ENCODE assay signal across 13 cellular contexts in genomic region chr6:39496951-39497350, GRCh38.
DNase-seq lines count a peak whose midpoint lies in the region; ATAC-seq and TF ChIP-seq lines count a peak whose summit lies in the region.
"Had no signal": no experiment of that assay in that cellular context is flagged by ENCODE, and none has a peak within 500 bp of the region (broad histone marks: within the 10 kb centered on the region; RNA-seq: fewer than 3 reads in every experiment).

No MANE protein-coding gene starts in this region.

- H3K14ac ChIP-seq in H9 (ENCODE audit: insufficient read depth, low read length), result no peak overlapping the region

- ATAC-seq in left lung (peak; percentile 71), PC-3 (no peak), HG02571 (IDR thresholded peaks at IDR 0.05; ENCODE audit: unreplicated experiment) (no peak)

- peaks cover 19 to 22% of the 10 kb centered on the region in 2 experiments for H3K4me1 Mint-ChIP-seq in H9
- no peaks in the 10 kb centered on the region for H3K4me1 Mint-ChIP-seq in activated CD4-positive, alpha-beta memory T cell treated with anti-CD3 and anti-CD28 coated beads for 36 hours (ENCODE audit: low read depth)
- H3K4me1 Mint-ChIP-seq in CD8-positive, alpha-beta memory T cell, result no peaks in the 10 kb centered on the region

- H3K27me3 ChIP-seq in H9 (ENCODE audit: insufficient read depth, low read length), result no peaks in the 10 kb centered on the region
- no peaks in the 10 kb centered on the region for H3K27me3 ChIP-seq in esophagus muscularis mucosa
- H3K27me3 ChIP-seq in left lung, result no peaks in the 10 kb centered on the region
- H3K27me3 ChIP-seq in CD8-positive, alpha-beta memory T cell (ENCODE audit: insufficient read depth, low read length, poor library complexity, severe bottlenecking), result no peaks in the 10 kb centered on the region
- peaks cover 19% of the 10 kb centered on the region for H3K27me3 ChIP-seq in PC-3 (ENCODE audit: low read length)

- intact Hi-C loops in esophagus muscularis mucosa (cut with DNase I) (loop anchor here (10.0 kb wide), 2 partner anchors 108 to 298 kb away; partner anchors contain the start of gene DAAM2), left lung (cut with DNase I) (no loop called here), PC-3 (cut with micrococcal nuclease) (no loop called here)
- intact Hi-C loops in activated CD4-positive, alpha-beta memory T cell treated with anti-CD3 and anti-CD28 coated beads for 36 hours (cut with micrococcal nuclease), result no loop called here

- H3K9me2 ChIP-seq in PC-3 (replicated peaks; ENCODE audit: low read length), result no peaks in the 10 kb centered on the region

- no peak overlapping the region for H4K5ac ChIP-seq in H9 (ENCODE audit: insufficient read length, low read depth, low read length)

- H3K4me1 ChIP-seq in H9 (ENCODE audit: insufficient read depth, low read length) (peaks cover 9% of the 10 kb centered on the region; the same call in 1 of the 2 replicates), esophagus muscularis mucosa (peaks cover 14 to 65% (median 58%) of the 10 kb centered on the region in 4 donors), left lung (peaks cover 0 to 4% of the 10 kb centered on the region in 2 donors), PC-3 (ENCODE audit: insufficient read depth, low read length) (no peaks in the 10 kb centered on the region)
- no peaks in the 10 kb centered on the region for H3K4me1 ChIP-seq in CD8-positive, alpha-beta memory T cell (ENCODE audit: insufficient read depth, low read length)

- no peak overlapping the region for H3K18ac ChIP-seq in H9 (ENCODE audit: insufficient read length, low read depth, low read length)

- no peak overlapping the region for H2BK120ac ChIP-seq in H9 (ENCODE audit: low read depth, low read length, poor library complexity, severe bottlenecking)

- H2AK5ac ChIP-seq in H9 (ENCODE audit: insufficient read length, low read length), result no peak overlapping the region

- TF ChIP-seq CTCF in H9 (conservative IDR thresholded peaks at IDR 0.05) (no peak), esophagus muscularis mucosa (IDR thresholded peaks at IDR 0.05) (peak; percentile 12 to 38 (median 16)), left lung (IDR thresholded peaks at IDR 0.05) (no peak), PC-3 (conservative IDR thresholded peaks at IDR 0.05; ENCODE audit: low read depth, low read length) (no peak)

- H3K79me2 ChIP-seq in H9 (ENCODE audit: insufficient read depth, low read length) (no peaks in the 10 kb centered on the region), PC-3 (ENCODE audit: low read length) (no peaks in the 10 kb centered on the region)

- H3K27ac ChIP-seq in H9 (ENCODE audit: insufficient read length, low read depth, low read length) (no peak overlapping the region), esophagus muscularis mucosa (replicated peaks in 1 of 4) (peak overlapping the region; percentile 51 to 62 (median 55)), left lung (no peak overlapping the region), PC-3 (ENCODE audit: low read length) (no peak overlapping the region)
- H3K27ac ChIP-seq in CD8-positive, alpha-beta memory T cell (ENCODE audit: low read depth, low read length), result no peak overlapping the region
- H3K27ac ChIP-seq: C4-2B had no signal

- no peak overlapping the region for H2BK15ac ChIP-seq in H9 (ENCODE audit: low read depth, low read length)

- peak overlapping the region; percentile 30 for H2BK12ac ChIP-seq in H9 (ENCODE audit: insufficient read length, low read depth, low read length)

- H2AFZ ChIP-seq in H9 (ENCODE audit: low read length) (no peak overlapping the region), PC-3 (ENCODE audit: low read length) (no peak overlapping the region)

- peaks cover 8 to 15% (median 13%) of the 10 kb centered on the region in 3 experiments for H3K36me3 Mint-ChIP-seq in H9 (ENCODE audit: insufficient read depth in 1 of 3, low read depth in 3 of 3)
- no peaks in the 10 kb centered on the region for H3K36me3 Mint-ChIP-seq in activated CD4-positive, alpha-beta memory T cell treated with anti-CD3 and anti-CD28 coated beads for 36 hours
- H3K36me3 Mint-ChIP-seq in CD8-positive, alpha-beta memory T cell, result peaks cover 0 to 2% (median 0%) of the 10 kb centered on the region in 3 donors

- TF ChIP-seq EP300 in esophagus muscularis mucosa (IDR thresholded peaks at IDR 0.05), result no peak

- H3K36me3 ChIP-seq in esophagus muscularis mucosa, result no peaks in the 10 kb centered on the region
- H3K36me3 ChIP-seq in left lung, result no peaks in the 10 kb centered on the region
- no peaks in the 10 kb centered on the region for H3K36me3 ChIP-seq in CD8-positive, alpha-beta memory T cell (ENCODE audit: insufficient read depth, low read length)
- H3K36me3 ChIP-seq in PC-3 (ENCODE audit: low read depth, low read length), result no peaks in the 10 kb centered on the region

- no TSS peak for BruUV-seq in PC-3 (replicated peaks; lab: Mats Ljungman, UMichigan)

- no peak for TF ChIP-seq POLR2A in esophagus muscularis mucosa (IDR thresholded peaks at IDR 0.05; ENCODE audit: low read depth)

- H3K9ac ChIP-seq in H9 (ENCODE audit: extremely low read depth, insufficient read length, low read length) (no peak overlapping the region), PC-3 (ENCODE audit: low read length) (no peak overlapping the region)

- H3T11ph ChIP-seq in H9 (ENCODE audit: low read length), result no peak overlapping the region

- H3K9me3 Mint-ChIP-seq in H9, result peaks cover 8 to 16% of the 10 kb centered on the region in 2 experiments
- peaks cover 9% of the 10 kb centered on the region for H3K9me3 Mint-ChIP-seq in activated CD4-positive, alpha-beta memory T cell treated with anti-CD3 and anti-CD28 coated beads for 36 hours
- peaks cover 10 to 26% (median 22%) of the 10 kb centered on the region in 5 donors for H3K9me3 Mint-ChIP-seq in CD8-positive, alpha-beta memory T cell

- no peak for DNase-seq in H9
- DNase-seq in esophagus muscularis mucosa (ENCODE audit: extremely low spot score), result no peak
- DNase-seq in left lung, result peak in 1 of 2 donors; percentile 41
- peak; percentile 50 for DNase-seq in stromal cell of bone marrow (ENCODE audit: low read depth)
- DNase-seq in activated CD4-positive, alpha-beta memory T cell treated with anti-CD3 and anti-CD28 coated beads for 36 hours, result no peak
- DNase-seq in CD8-positive, alpha-beta memory T cell, result no peak
- no peak for DNase-seq in PC-3
- DNase-seq: activated CD8-positive, alpha-beta memory T cell treated with anti-CD3 and anti-CD28 coated beads for 24 hours; NCI-H1930; occipital lobe; SHP77 treated with DMSO at 0.1 percent for 48 hours had no signal

- no peak overlapping the region for H3K4me3 Mint-ChIP-seq in H9
- H3K4me3 Mint-ChIP-seq in activated CD4-positive, alpha-beta memory T cell treated with anti-CD3 and anti-CD28 coated beads for 36 hours, result no peak overlapping the region
- H3K4me3 Mint-ChIP-seq in CD8-positive, alpha-beta memory T cell, result no peak overlapping the region

- no peak overlapping the region for H3K23ac ChIP-seq in H9 (ENCODE audit: insufficient read length, low read depth, low read length)

- H4K20me1 ChIP-seq in H9 (ENCODE audit: control insufficient read depth, insufficient read depth, insufficient read length) (no peaks in the 10 kb centered on the region), PC-3 (ENCODE audit: low read length) (no peaks in the 10 kb centered on the region)

- H3K4me2 ChIP-seq in H9 (ENCODE audit: insufficient read depth, insufficient read length, low read length) (no peak overlapping the region), PC-3 (ENCODE audit: low read length) (no peak overlapping the region)

- H3K79me1 ChIP-seq in H9 (ENCODE audit: insufficient read depth, low read depth, low read length, poor library complexity, severe bottlenecking), result no peaks in the 10 kb centered on the region

- H3K27ac Mint-ChIP-seq in H9, result no peak overlapping the region; a peak in 1 of 7 replicates
- H3K27ac Mint-ChIP-seq in activated CD4-positive, alpha-beta memory T cell treated with anti-CD3 and anti-CD28 coated beads for 36 hours, result no peak overlapping the region
- H3K27ac Mint-ChIP-seq in CD8-positive, alpha-beta memory T cell, result no peak overlapping the region

- no peak overlapping the region for H4K91ac ChIP-seq in H9 (ENCODE audit: insufficient read length, low read depth, low read length)

- WGBS in H9 (ENCODE audit: extremely low coverage, insufficient read length, low lambda C conversion rate), result no CpG with 5 or more reads among the region's 6 CpGs
- WGBS in esophagus muscularis mucosa, result 29% methylated on average over 6 of the region's 6 CpGs

- no peak overlapping the region for H3K56ac ChIP-seq in H9 (ENCODE audit: insufficient read length, low read depth, low read length)

- no peaks in the 10 kb centered on the region for H3F3A ChIP-seq in PC-3 (ENCODE audit: low read length, unreplicated experiment)

- H3K9me3 ChIP-seq in H9 (ENCODE audit: control insufficient read depth, low read depth, low read length), result no peaks in the 10 kb centered on the region
- peaks cover 0 to 8% (median 4%) of the 10 kb centered on the region in 4 donors for H3K9me3 ChIP-seq in esophagus muscularis mucosa
- peaks cover 0 to 10% of the 10 kb centered on the region in 2 donors for H3K9me3 ChIP-seq in left lung
- no peaks in the 10 kb centered on the region for H3K9me3 ChIP-seq in CD8-positive, alpha-beta memory T cell (ENCODE audit: low read length)
- H3K9me3 ChIP-seq in PC-3 (ENCODE audit: low read length), result 0 out of 2 replicates have a peak, but pooled peaks cover 6% of the 10 kb centered on the region

- CTCF ChIA-PET in activated CD4-positive, alpha-beta memory T cell treated with anti-CD3 and anti-CD28 coated beads for 36 hours (lab: Charles Lee), result no interaction called here
- CTCF ChIA-PET in CD8-positive, alpha-beta memory T cell (lab: Charles Lee), result no interaction called here
- CTCF ChIA-PET in PC-3 (lab: Charles Lee), result no interaction called here

- H3K4me3 ChIP-seq in esophagus muscularis mucosa (no peak overlapping the region), left lung (no peak overlapping the region), PC-3 (ENCODE audit: low read length) (no peak overlapping the region)
- H3K4me3 ChIP-seq in CD8-positive, alpha-beta memory T cell (ENCODE audit: low read length), result no peak overlapping the region

- no peak overlapping the region for H4K8ac ChIP-seq in H9 (replicated peaks; ENCODE audit: insufficient read length, low read depth, low read length)

- H3K23me2 ChIP-seq in H9 (ENCODE audit: insufficient read length, low read depth, low read length, poor library complexity, severe bottlenecking), result no peaks in the 10 kb centered on the region

- H3K27me3 Mint-ChIP-seq in H9 (ENCODE audit: low read depth), result no peaks in the 10 kb centered on the region
- peaks cover 21% of the 10 kb centered on the region for H3K27me3 Mint-ChIP-seq in activated CD4-positive, alpha-beta memory T cell treated with anti-CD3 and anti-CD28 coated beads for 36 hours
- H3K27me3 Mint-ChIP-seq in CD8-positive, alpha-beta memory T cell, result peaks cover 6 to 18% of the 10 kb centered on the region in 2 donors

- H2BK5ac ChIP-seq in H9 (ENCODE audit: insufficient read length, low read length), result no peak overlapping the region

- POLR2A ChIA-PET in activated CD4-positive, alpha-beta memory T cell treated with anti-CD3 and anti-CD28 coated beads for 36 hours (lab: Charles Lee), result no interaction called here
- POLR2A ChIA-PET in CD8-positive, alpha-beta memory T cell (lab: Charles Lee), result no interaction called here
- POLR2A ChIA-PET in PC-3 (lab: Charles Lee; ENCODE audit: unreplicated experiment), result no interaction called here

- no peak overlapping the region for H3K4ac ChIP-seq in H9 (ENCODE audit: low read depth, low read length)

- no peak overlapping the region for H2BK20ac ChIP-seq in H9 (ENCODE audit: low read depth, low read length, poor library complexity, severe bottlenecking)

Comparison
In these comparisons a context has a peak if more than half of its experiments do, and no peak if none do; other contexts are left out.
1. H3K27ac ChIP-seq: peak in esophagus muscularis mucosa (4 of 4); none in H9 (single experiment), left lung (0 of 2), CD8-positive, alpha-beta memory T cell (single experiment) and PC-3 (single experiment).
2. CTCF ChIP-seq: peak in esophagus muscularis mucosa (3 of 3); none in H9 (single experiment), left lung (0 of 2) and PC-3 (single experiment).